ENCODE assay signal across 11 cellular contexts in the genomic region with DNA sequence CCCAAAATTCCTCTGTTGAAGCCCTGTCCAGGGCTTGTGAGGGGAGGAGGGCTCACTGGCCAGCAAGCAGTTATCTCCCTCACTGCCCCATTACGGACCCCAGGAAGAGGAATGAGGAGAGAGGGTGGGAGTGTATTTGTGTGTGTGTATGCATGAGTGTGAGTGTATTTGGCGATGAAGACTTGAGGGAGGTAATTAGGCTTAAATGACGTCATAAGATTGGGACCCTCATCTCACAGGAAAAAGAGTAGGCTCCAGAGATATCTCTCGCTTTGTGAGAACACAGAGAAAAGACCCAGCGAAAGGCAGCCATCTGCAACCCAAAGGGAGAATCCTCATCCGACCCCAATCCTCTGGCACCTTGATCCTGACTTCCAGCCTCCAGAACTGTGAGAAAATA. TPM values are rescaled to one million over a fixed set of nuclear protein-coding genes. Genes with fewer than 3 reads are reported as not detected.
"Had no signal": no experiment of that assay in that cellular context is flagged by ENCODE, and none has a peak within 500 bp of the region (broad histone marks: within the 10 kb centered on the region; RNA-seq: fewer than 3 reads in every experiment).

No MANE protein-coding gene starts in this region.

- ATAC-seq: natural killer cell; stimulated activated naive CD8-positive, alpha-beta T cell treated with anti-CD3 and anti-CD28 coated beads, Interleukin-15, amount 100 ng/mL, for 72 hours had no signal

- H3K4me3 ChIP-seq: breast epithelium had no signal

- H3K27ac ChIP-seq: breast epithelium had no signal

- DNase-seq: anterior cingulate cortex; mammary epithelial cell; natural killer cell; nucleus accumbens; stimulated activated CD4-positive, alpha-beta T cell treated with anti-CD3 and anti-CD28 coated beads, Interleukin-4, amount 100 ng/mL, for 4 hours; stimulated activated naive CD8-positive, alpha-beta T cell treated with anti-CD3 and anti-CD28 coated beads, Interleukin-15, amount 100 ng/mL, for 72 hours; trophoblast cell had no signal

- H3K27me3 ChIP-seq: breast epithelium had no signal

- H3K36me3 ChIP-seq: breast epithelium had no signal

- H3K9me3 ChIP-seq: breast epithelium had no signal

- H3K4me1 ChIP-seq: breast epithelium had no signal

RNA-seq across cellular contexts. Expression of a gene that starts 32.2 kb away (rescaled TPM):
- total RNA-seq: glomerular endothelial cell; mononuclear cell; natural killer cell; T-helper 2 cell treated with Interferon-gamma antibody and Interleukin-4, amounts not matched to agents 100 ng/mL and 5 ng/mL, for 36 hours had no signal
